ENCODE assay signal across 1 cellular context in the genomic region with DNA sequence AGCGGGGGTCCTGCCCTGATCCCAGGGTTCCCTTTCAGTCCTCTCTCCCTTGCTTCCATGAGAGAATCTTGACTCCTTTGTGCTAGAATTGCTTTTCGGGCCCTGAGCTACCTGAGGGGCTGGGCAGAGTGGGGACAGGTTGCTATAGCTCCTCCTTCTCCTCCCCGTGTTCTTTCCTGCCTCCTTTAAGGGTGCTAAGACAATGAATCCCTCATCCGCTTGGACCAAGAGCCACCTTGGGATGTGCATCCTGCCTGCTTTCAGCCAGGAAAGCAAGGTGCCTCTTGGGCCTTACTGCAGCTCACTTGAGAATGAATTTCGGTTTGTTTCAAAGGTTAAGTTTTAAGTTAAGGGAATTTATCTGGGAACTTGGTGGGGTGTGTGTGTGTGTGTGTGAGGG.
TF ChIP-seq lines count a peak whose summit lies in the region.

No MANE protein-coding gene starts in this region.

TF ChIP-seq in GM23338, 12 proteins besides CTCF, POLR2A, EP300 and RAD21 (continued from another document):
- TF ChIP-seq, protein P1, sequence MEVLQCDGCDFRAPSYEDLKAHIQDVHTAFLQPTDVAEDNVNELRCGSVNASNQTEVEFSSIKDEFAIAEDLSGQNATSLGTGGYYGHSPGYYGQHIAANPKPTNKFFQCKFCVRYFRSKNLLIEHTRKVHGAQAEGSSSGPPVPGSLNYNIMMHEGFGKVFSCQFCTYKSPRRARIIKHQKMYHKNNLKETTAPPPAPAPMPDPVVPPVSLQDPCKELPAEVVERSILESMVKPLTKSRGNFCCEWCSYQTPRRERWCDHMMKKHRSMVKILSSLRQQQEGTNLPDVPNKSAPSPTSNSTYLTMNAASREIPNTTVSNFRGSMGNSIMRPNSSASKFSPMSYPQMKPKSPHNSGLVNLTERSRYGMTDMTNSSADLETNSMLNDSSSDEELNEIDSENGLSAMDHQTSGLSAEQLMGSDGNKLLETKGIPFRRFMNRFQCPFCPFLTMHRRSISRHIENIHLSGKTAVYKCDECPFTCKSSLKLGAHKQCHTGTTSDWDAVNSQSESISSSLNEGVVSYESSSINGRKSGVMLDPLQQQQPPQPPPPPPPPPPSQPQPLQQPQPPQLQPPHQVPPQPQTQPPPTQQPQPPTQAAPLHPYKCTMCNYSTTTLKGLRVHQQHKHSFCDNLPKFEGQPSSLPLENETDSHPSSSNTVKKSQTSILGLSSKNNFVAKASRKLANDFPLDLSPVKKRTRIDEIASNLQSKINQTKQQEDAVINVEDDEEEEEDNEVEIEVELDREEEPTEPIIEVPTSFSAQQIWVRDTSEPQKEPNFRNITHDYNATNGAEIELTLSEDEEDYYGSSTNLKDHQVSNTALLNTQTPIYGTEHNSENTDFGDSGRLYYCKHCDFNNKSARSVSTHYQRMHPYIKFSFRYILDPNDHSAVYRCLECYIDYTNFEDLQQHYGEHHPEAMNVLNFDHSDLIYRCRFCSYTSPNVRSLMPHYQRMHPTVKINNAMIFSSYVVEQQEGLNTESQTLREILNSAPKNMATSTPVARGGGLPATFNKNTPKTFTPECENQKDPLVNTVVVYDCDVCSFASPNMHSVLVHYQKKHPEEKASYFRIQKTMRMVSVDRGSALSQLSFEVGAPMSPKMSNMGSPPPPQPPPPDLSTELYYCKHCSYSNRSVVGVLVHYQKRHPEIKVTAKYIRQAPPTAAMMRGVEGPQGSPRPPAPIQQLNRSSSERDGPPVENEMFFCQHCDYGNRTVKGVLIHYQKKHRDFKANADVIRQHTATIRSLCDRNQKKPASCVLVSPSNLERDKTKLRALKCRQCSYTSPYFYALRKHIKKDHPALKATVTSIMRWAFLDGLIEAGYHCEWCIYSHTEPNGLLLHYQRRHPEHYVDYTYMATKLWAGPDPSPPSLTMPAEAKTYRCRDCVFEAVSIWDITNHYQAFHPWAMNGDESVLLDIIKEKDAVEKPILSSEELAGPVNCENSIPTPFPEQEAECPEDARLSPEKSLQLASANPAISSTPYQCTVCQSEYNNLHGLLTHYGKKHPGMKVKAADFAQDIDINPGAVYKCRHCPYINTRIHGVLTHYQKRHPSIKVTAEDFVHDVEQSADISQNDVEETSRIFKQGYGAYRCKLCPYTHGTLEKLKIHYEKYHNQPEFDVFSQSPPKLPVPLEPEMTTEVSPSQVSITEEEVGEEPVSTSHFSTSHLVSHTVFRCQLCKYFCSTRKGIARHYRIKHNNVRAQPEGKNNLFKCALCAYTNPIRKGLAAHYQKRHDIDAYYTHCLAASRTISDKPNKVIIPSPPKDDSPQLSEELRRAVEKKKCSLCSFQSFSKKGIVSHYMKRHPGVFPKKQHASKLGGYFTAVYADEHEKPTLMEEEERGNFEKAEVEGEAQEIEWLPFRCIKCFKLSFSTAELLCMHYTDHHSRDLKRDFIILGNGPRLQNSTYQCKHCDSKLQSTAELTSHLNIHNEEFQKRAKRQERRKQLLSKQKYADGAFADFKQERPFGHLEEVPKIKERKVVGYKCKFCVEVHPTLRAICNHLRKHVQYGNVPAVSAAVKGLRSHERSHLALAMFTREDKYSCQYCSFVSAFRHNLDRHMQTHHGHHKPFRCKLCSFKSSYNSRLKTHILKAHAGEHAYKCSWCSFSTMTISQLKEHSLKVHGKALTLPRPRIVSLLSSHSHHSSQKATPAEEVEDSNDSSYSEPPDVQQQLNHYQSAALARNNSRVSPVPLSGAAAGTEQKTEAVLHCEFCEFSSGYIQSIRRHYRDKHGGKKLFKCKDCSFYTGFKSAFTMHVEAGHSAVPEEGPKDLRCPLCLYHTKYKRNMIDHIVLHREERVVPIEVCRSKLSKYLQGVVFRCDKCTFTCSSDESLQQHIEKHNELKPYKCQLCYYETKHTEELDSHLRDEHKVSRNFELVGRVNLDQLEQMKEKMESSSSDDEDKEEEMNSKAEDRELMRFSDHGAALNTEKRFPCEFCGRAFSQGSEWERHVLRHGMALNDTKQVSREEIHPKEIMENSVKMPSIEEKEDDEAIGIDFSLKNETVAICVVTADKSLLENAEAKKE (CRISPR knock-in tag; IDR thresholded peaks at IDR 0.05) = no peak
- TF ChIP-seq, protein P2, sequence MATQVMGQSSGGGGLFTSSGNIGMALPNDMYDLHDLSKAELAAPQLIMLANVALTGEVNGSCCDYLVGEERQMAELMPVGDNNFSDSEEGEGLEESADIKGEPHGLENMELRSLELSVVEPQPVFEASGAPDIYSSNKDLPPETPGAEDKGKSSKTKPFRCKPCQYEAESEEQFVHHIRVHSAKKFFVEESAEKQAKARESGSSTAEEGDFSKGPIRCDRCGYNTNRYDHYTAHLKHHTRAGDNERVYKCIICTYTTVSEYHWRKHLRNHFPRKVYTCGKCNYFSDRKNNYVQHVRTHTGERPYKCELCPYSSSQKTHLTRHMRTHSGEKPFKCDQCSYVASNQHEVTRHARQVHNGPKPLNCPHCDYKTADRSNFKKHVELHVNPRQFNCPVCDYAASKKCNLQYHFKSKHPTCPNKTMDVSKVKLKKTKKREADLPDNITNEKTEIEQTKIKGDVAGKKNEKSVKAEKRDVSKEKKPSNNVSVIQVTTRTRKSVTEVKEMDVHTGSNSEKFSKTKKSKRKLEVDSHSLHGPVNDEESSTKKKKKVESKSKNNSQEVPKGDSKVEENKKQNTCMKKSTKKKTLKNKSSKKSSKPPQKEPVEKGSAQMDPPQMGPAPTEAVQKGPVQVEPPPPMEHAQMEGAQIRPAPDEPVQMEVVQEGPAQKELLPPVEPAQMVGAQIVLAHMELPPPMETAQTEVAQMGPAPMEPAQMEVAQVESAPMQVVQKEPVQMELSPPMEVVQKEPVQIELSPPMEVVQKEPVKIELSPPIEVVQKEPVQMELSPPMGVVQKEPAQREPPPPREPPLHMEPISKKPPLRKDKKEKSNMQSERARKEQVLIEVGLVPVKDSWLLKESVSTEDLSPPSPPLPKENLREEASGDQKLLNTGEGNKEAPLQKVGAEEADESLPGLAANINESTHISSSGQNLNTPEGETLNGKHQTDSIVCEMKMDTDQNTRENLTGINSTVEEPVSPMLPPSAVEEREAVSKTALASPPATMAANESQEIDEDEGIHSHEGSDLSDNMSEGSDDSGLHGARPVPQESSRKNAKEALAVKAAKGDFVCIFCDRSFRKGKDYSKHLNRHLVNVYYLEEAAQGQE (IDR thresholded peaks at IDR 0.05; ENCODE audit: unreplicated experiment) = no peak
TF ChIP-seq in GM23338: peak in this region for 0.
